Comparison of ENCODE assay signal across 8 cellular contexts in genomic region chr7:132577206-132578049, GRCh38. TPM values are rescaled to one million over a fixed set of nuclear protein-coding genes. Genes with fewer than 3 reads are reported as not detected.
A peak's percentile ranks its signal among the peaks of the same experiment; 100 is the strongest.
DNase-seq lines count a peak whose midpoint lies in the region; TF ChIP-seq lines count a peak whose summit lies in the region.

No MANE protein-coding gene starts in this region.

- H3K9me3 ChIP-seq in NT2/D1 (ENCODE audit: insufficient read depth, low read length) = no peaks in the 10 kb centered on the region
- H3K9me3 ChIP-seq in ectodermal cell (ENCODE audit: control insufficient read depth, low read length) = no peaks in the 10 kb centered on the region
- H3K9me3 ChIP-seq in testis = no peaks in the 10 kb centered on the region
- H3K9me3 ChIP-seq in PC-9 (ENCODE audit: insufficient read depth, low read depth) = no peaks in the 10 kb centered on the region

- no peak for TF ChIP-seq POLR2A in testis (IDR thresholded peaks at IDR 0.05)

- peaks cover 60% of the 10 kb centered on the region for H3K27me3 ChIP-seq in NT2/D1 (ENCODE audit: insufficient read depth, insufficient read length)
- H3K27me3 ChIP-seq in ectodermal cell (ENCODE audit: control insufficient read depth, insufficient read depth, low read length, poor library complexity, severe bottlenecking) = peaks cover 70% of the 10 kb centered on the region
- H3K27me3 ChIP-seq in testis = no peaks in the 10 kb centered on the region
- H3K27me3 ChIP-seq in PC-9 (ENCODE audit: insufficient read depth, low read depth) = peaks cover 63% of the 10 kb centered on the region

- POLR2A ChIA-PET in PC-9 (lab: Charles Lee; ENCODE audit: unreplicated experiment) = no interaction called here

- H4K20me1 ChIP-seq in PC-9 (ENCODE audit: insufficient read depth) = no peaks in the 10 kb centered on the region

- BruUV-seq in PC-9 (replicated peaks; lab: Mats Ljungman, UMichigan) = no TSS peak

- WGBS in ectodermal cell, 2 experiments = 5 to 6% methylated on average over 64 to 65 of the region's 65 CpGs
- WGBS in testis, 2 donors = 11 to 20% methylated on average over 1 to 56 of the region's 65 CpGs

- H3K9me2 ChIP-seq in PC-9 (ENCODE audit: insufficient read depth) = no peaks in the 10 kb centered on the region

- H3K9ac ChIP-seq in NT2/D1 (ENCODE audit: insufficient read length, low read depth) = no peak overlapping the region

- H3K4me1 ChIP-seq in NT2/D1 (ENCODE audit: insufficient read depth, insufficient read length) = peaks cover 2% of the 10 kb centered on the region
- peaks cover 26% of the 10 kb centered on the region for H3K4me1 ChIP-seq in ectodermal cell (ENCODE audit: control insufficient read depth, insufficient read depth, low read length)
- H3K4me1 ChIP-seq in testis = peaks cover 16% of the 10 kb centered on the region
- no peaks in the 10 kb centered on the region for H3K4me1 ChIP-seq in PC-9 (replicated peaks; ENCODE audit: insufficient read depth)

- intact Hi-C loops in testis (cut with DNase I; ENCODE audit: low total_unique reads) = loop anchor here (5.0 kb wide), 1 partner anchor 255 kb away; no protein-coding TSS in a partner anchor
- intact Hi-C loops in PC-9 (cut with micrococcal nuclease; ENCODE audit: unreplicated experiment) = no loop called here

- H3K4me2 ChIP-seq in PC-9 = no peak overlapping the region

- no peaks in the 10 kb centered on the region for H3F3A ChIP-seq in PC-9 (ENCODE audit: insufficient read depth, low read depth)

- H3K4me3 ChIP-seq in NT2/D1 (ENCODE audit: insufficient read length, low read depth) (peak overlapping the region; percentile 30), ectodermal cell (ENCODE audit: insufficient read depth, low read depth, low read length) (peak overlapping the region; percentile 28), testis (peak overlapping the region; percentile 32 to 45), PC-9 (no peak overlapping the region)

- H2AFZ ChIP-seq in PC-9 = no peak overlapping the region

- TF ChIP-seq CTCF in testis (IDR thresholded peaks at IDR 0.05) (peak in 1 of 3 experiments; percentile 21), GM10266 (IDR thresholded peaks at IDR 0.05; ENCODE audit: control insufficient read depth, insufficient read depth, low read depth, missing control alignments) (no peak), PC-9 (conservative IDR thresholded peaks at IDR 0.05) (no peak)

- CTCF ChIA-PET in PC-9 (lab: Charles Lee) = interaction anchor here (0.7 kb wide), 3 partner anchors 19 to 1739 kb away, joined by 3 to 4 read pairs (median 4); no protein-coding TSS in a partner anchor

- H3K27ac ChIP-seq in ectodermal cell (ENCODE audit: insufficient read depth, low read depth, low read length, poor library complexity, severe bottlenecking) = no peak overlapping the region
- H3K27ac ChIP-seq in testis = no peak overlapping the region
- H3K27ac ChIP-seq in PC-9 = no peak overlapping the region

- H3K79me2 ChIP-seq in PC-9 (ENCODE audit: low read depth) = no peaks in the 10 kb centered on the region

- H3K36me3 ChIP-seq in NT2/D1 (ENCODE audit: insufficient read depth, insufficient read length, low read length) (no peaks in the 10 kb centered on the region), ectodermal cell (ENCODE audit: control insufficient read depth, insufficient read depth, low read length) (no peaks in the 10 kb centered on the region), testis (ENCODE audit: low read depth, missing control alignments) (no peaks in the 10 kb centered on the region), PC-9 (ENCODE audit: low read depth) (no peaks in the 10 kb centered on the region)

- peak; percentile 34 for DNase-seq in stimulated activated CD4-positive, alpha-beta T cell treated with anti-CD3 and anti-CD28 coated beads, Interleukin-15, amount 100 ng/mL, for 24 hours
- DNase-seq in stimulated activated CD4-positive, alpha-beta T cell treated with anti-CD3 and anti-CD28 coated beads, Interleukin-4, amount 100 ng/mL, for 4 hours = no peak
- DNase-seq in NT2/D1 (ENCODE audit: low read depth, low spot score) (peak; percentile 63), lung microvascular endothelial cell (ENCODE audit: low read depth in 2 of 2) (peak; percentile 46 to 89), testis (peak; percentile 80), GM10266 (ENCODE audit: extremely low spot score) (no peak), PC-9 (no peak)

RNA-seq across cellular contexts. Expression of gene PLXNA4, which starts 1.2 kb away (rescaled TPM):
- polyA plus RNA-seq in ectodermal cell (2013, experiment 1 of 4) = 1.2 TPM
- 2.1 TPM for polyA plus RNA-seq in ectodermal cell (2013, experiment 2 of 4)
- 1.0 TPM for polyA plus RNA-seq in ectodermal cell (2013, experiment 3 of 4)
- 1.7 TPM for polyA plus RNA-seq in ectodermal cell (2013, experiment 4 of 4)
- total RNA-seq in lung microvascular endothelial cell (6.9 and 7.8 TPM in 2 replicates), testis (1 to 10 TPM; 3.8 to 5.5 TPM), PC-9 (2021) (0.73 and 1.0 TPM in 2 replicates)
- polyA plus RNA-seq in testis (ENCODE audit: insufficient read depth, low read depth, low replicate concordance) = 3.4 TPM

Comparison
In these comparisons a context has a peak if more than half of its experiments do, and no peak if none do; other contexts are left out.
1. DNase-seq: peak in stimulated activated CD4-positive, alpha-beta T cell treated with anti-CD3 and anti-CD28 coated beads, Interleukin-15, amount 100 ng/mL, for 24 hours (single experiment), NT2/D1 (single experiment), lung microvascular endothelial cell (2 of 2) and testis (single experiment); none in stimulated activated CD4-positive, alpha-beta T cell treated with anti-CD3 and anti-CD28 coated beads, Interleukin-4, amount 100 ng/mL, for 4 hours (0 of 2), GM10266 (single experiment) and PC-9 (0 of 2).